Comparison of ENCODE assay signal across 2 cellular contexts in the genomic region with DNA sequence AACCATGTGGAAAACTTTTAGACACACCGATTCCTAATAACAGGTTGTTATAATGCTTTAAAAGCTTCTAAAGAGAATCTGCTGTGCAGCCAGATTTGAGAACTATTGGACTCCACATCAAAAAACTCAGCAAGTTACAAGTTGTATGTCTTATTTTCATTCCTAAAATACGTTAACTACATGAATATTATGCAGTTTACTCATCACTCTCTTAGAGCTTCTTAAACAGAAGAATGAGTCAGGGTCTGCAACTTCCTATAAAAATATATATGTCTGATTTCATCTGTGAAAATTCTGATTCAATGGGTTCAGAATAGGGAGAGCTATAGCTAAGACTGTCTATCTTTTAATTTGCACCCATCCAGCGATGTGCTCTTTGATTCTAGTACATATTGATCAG.
TF ChIP-seq lines count a peak whose summit lies in the region.

No MANE protein-coding gene starts in this region.

TF ChIP-seq in IMR-90, 13 proteins besides CTCF, POLR2A, EP300 and RAD21 (continued from another document):
- TF ChIP-seq, protein P1, sequence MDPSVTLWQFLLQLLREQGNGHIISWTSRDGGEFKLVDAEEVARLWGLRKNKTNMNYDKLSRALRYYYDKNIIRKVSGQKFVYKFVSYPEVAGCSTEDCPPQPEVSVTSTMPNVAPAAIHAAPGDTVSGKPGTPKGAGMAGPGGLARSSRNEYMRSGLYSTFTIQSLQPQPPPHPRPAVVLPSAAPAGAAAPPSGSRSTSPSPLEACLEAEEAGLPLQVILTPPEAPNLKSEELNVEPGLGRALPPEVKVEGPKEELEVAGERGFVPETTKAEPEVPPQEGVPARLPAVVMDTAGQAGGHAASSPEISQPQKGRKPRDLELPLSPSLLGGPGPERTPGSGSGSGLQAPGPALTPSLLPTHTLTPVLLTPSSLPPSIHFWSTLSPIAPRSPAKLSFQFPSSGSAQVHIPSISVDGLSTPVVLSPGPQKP (IDR thresholded peaks at IDR 0.05; ENCODE audit: borderline replicate concordance, low read depth, low read length): no peak
- no peak for TF ChIP-seq MAZ (IDR thresholded peaks at IDR 0.05; ENCODE audit: borderline replicate concordance, low read depth, low read length)
- 0 out of 2 replicates have a peak, but pooled peaks have one; percentile 16 for TF ChIP-seq FOS (IDR thresholded peaks at IDR 0.05; ENCODE audit: low read depth, low read length)
- TF ChIP-seq CEBPB (IDR thresholded peaks at IDR 0.05; ENCODE audit: low read depth, low read length): no peak

TF ChIP-seq in SK-N-SH, 30 proteins besides CTCF, POLR2A, EP300 and RAD21:
- TF ChIP-seq, protein P2, sequence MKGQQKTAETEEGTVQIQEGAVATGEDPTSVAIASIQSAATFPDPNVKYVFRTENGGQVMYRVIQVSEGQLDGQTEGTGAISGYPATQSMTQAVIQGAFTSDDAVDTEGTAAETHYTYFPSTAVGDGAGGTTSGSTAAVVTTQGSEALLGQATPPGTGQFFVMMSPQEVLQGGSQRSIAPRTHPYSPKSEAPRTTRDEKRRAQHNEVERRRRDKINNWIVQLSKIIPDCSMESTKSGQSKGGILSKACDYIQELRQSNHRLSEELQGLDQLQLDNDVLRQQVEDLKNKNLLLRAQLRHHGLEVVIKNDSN (IDR thresholded peaks at IDR 0.05; ENCODE audit: borderline replicate concordance, low read depth): no peak
- no peak for TF ChIP-seq POLR2AphosphoS5 (IDR thresholded peaks at IDR 0.05; ENCODE audit: low read depth, low read length)
- TF ChIP-seq TAF1 (IDR thresholded peaks at IDR 0.05; ENCODE audit: borderline replicate concordance, low read depth, low read length): no peak
- TF ChIP-seq, protein P3, sequence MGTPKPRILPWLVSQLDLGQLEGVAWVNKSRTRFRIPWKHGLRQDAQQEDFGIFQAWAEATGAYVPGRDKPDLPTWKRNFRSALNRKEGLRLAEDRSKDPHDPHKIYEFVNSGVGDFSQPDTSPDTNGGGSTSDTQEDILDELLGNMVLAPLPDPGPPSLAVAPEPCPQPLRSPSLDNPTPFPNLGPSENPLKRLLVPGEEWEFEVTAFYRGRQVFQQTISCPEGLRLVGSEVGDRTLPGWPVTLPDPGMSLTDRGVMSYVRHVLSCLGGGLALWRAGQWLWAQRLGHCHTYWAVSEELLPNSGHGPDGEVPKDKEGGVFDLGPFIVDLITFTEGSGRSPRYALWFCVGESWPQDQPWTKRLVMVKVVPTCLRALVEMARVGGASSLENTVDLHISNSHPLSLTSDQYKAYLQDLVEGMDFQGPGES (IDR thresholded peaks at IDR 0.05; ENCODE audit: low read depth, low read length): no peak
- TF ChIP-seq GABPA (IDR thresholded peaks at IDR 0.05; ENCODE audit: low read depth): no peak
- TF ChIP-seq FOXM1 (IDR thresholded peaks at IDR 0.05; ENCODE audit: low read depth): no peak
- TF ChIP-seq RCOR1 (IDR thresholded peaks at IDR 0.05; ENCODE audit: low read length): no peak
